Comparison of ENCODE assay signal across 18 cellular contexts in genomic region chr10:125548878-125549277, GRCh38.
"Had no signal": no experiment of that assay in that cellular context is flagged by ENCODE, and none has a peak within 500 bp of the region (broad histone marks: within the 10 kb centered on the region; RNA-seq: fewer than 3 reads in every experiment).

No MANE protein-coding gene starts in this region.

- H3K4me1 ChIP-seq: SJSA1 had no signal

- H3K36me3 ChIP-seq: SJSA1 had no signal

- DNase-seq: NCI-H1048, NCI-H1105, NCI-H1417, NCI-H1436 treated with DMSO at 0.1 percent for 48 hours, NCI-H1694, NCI-H187 treated with DMSO at 0.1 percent for 48 hours, NCI-H2081 treated with DMSO at 0.1 percent for 48 hours, NCI-H2171, NCI-H226, NCI-H446, NCI-H510A, NCI-H526, NCI-H82, Right ventricle myocardium superior, RPMI8226, SIG-M5 had no signal

- H3K27ac ChIP-seq: SJSA1, SK-N-MC had no signal

- H3K4me3 ChIP-seq: SJSA1, SK-N-MC had no signal

- H3K9me3 ChIP-seq: SJSA1 had no signal
